1 cellular context compared by ENCODE assay signal in the genomic region with DNA sequence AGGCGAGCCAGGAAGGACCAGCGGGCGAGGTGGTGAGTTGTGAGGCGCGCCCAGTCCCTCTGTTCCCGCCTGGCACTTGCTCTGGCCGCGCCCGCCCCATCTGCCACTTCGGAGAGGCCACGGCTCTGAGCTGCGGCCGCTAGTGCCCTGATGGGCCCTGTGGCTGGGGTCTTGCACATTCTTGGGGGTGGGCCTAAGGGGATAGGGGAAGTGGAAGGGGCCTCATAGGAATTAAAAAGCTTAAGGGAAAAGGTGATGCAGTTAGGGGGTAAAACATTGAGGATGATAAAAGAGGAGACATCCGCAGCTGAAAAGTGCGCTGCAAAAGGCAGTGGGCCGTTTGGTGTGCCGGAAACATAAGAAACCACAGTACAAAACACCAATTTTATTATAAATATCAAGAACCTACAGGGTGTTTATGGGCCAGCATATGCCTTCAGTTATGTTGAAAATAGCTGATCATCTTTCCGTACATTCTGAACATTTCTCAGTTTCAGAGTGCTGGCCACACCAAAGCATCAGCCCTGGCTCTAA.
TF ChIP-seq lines count a peak whose summit lies in the region.

No MANE protein-coding gene starts in this region.

TF ChIP-seq in GM12878, 131 proteins besides CTCF, POLR2A, EP300 and RAD21:
- TF ChIP-seq, protein P1, sequence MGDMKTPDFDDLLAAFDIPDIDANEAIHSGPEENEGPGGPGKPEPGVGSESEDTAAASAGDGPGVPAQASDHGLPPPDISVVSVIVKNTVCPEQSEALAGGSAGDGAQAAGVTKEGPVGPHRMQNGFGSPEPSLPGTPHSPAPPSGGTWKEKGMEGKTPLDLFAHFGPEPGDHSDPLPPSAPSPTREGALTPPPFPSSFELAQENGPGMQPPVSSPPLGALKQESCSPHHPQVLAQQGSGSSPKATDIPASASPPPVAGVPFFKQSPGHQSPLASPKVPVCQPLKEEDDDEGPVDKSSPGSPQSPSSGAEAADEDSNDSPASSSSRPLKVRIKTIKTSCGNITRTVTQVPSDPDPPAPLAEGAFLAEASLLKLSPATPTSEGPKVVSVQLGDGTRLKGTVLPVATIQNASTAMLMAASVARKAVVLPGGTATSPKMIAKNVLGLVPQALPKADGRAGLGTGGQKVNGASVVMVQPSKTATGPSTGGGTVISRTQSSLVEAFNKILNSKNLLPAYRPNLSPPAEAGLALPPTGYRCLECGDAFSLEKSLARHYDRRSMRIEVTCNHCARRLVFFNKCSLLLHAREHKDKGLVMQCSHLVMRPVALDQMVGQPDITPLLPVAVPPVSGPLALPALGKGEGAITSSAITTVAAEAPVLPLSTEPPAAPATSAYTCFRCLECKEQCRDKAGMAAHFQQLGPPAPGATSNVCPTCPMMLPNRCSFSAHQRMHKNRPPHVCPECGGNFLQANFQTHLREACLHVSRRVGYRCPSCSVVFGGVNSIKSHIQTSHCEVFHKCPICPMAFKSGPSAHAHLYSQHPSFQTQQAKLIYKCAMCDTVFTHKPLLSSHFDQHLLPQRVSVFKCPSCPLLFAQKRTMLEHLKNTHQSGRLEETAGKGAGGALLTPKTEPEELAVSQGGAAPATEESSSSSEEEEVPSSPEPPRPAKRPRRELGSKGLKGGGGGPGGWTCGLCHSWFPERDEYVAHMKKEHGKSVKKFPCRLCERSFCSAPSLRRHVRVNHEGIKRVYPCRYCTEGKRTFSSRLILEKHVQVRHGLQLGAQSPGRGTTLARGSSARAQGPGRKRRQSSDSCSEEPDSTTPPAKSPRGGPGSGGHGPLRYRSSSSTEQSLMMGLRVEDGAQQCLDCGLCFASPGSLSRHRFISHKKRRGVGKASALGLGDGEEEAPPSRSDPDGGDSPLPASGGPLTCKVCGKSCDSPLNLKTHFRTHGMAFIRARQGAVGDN (IDR thresholded peaks at IDR 0.05): 0 out of 2 replicates have a peak, but pooled peaks have one; percentile 9
- TF ChIP-seq, protein P2, sequence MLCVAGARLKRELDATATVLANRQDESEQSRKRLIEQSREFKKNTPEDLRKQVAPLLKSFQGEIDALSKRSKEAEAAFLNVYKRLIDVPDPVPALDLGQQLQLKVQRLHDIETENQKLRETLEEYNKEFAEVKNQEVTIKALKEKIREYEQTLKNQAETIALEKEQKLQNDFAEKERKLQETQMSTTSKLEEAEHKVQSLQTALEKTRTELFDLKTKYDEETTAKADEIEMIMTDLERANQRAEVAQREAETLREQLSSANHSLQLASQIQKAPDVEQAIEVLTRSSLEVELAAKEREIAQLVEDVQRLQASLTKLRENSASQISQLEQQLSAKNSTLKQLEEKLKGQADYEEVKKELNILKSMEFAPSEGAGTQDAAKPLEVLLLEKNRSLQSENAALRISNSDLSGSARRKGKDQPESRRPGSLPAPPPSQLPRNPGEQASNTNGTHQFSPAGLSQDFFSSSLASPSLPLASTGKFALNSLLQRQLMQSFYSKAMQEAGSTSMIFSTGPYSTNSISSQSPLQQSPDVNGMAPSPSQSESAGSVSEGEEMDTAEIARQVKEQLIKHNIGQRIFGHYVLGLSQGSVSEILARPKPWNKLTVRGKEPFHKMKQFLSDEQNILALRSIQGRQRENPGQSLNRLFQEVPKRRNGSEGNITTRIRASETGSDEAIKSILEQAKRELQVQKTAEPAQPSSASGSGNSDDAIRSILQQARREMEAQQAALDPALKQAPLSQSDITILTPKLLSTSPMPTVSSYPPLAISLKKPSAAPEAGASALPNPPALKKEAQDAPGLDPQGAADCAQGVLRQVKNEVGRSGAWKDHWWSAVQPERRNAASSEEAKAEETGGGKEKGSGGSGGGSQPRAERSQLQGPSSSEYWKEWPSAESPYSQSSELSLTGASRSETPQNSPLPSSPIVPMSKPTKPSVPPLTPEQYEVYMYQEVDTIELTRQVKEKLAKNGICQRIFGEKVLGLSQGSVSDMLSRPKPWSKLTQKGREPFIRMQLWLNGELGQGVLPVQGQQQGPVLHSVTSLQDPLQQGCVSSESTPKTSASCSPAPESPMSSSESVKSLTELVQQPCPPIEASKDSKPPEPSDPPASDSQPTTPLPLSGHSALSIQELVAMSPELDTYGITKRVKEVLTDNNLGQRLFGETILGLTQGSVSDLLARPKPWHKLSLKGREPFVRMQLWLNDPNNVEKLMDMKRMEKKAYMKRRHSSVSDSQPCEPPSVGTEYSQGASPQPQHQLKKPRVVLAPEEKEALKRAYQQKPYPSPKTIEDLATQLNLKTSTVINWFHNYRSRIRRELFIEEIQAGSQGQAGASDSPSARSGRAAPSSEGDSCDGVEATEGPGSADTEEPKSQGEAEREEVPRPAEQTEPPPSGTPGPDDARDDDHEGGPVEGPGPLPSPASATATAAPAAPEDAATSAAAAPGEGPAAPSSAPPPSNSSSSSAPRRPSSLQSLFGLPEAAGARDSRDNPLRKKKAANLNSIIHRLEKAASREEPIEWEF (IDR thresholded peaks at IDR 0.05; ENCODE audit: insufficient replicate concordance, low read depth, low read length): no peak
- no peak for TF ChIP-seq ZSCAN29 (IDR thresholded peaks at IDR 0.05)
- TF ChIP-seq, protein P3, sequence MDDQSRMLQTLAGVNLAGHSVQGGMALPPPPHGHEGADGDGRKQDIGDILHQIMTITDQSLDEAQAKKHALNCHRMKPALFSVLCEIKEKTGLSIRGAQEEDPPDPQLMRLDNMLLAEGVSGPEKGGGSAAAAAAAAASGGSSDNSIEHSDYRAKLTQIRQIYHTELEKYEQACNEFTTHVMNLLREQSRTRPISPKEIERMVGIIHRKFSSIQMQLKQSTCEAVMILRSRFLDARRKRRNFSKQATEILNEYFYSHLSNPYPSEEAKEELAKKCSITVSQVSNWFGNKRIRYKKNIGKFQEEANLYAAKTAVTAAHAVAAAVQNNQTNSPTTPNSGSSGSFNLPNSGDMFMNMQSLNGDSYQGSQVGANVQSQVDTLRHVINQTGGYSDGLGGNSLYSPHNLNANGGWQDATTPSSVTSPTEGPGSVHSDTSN (IDR thresholded peaks at IDR 0.05; ENCODE audit: insufficient replicate concordance, low read depth, low read length): peak; percentile 2
- no peak for TF ChIP-seq GATAD2B (conservative IDR thresholded peaks at IDR 0.05; ENCODE audit: low read depth)
- TF ChIP-seq ESRRA (IDR thresholded peaks at IDR 0.05; ENCODE audit: low read length): 0 out of 2 replicates have a peak, but pooled peaks have one; percentile 49
- no peak for TF ChIP-seq ZNF274 (IDR thresholded peaks at IDR 0.05; ENCODE audit: insufficient read depth, insufficient read length)
- no peak for TF ChIP-seq SREBF2 (IDR thresholded peaks at IDR 0.05; ENCODE audit: low read length)
- TF ChIP-seq JUNB (IDR thresholded peaks at IDR 0.05): no peak
- peak; percentile 95 for TF ChIP-seq POLR2AphosphoS2 (IDR thresholded peaks at IDR 0.05; ENCODE audit: low read depth, low read length)
- peak; percentile 86; the same call in 1 of the 2 replicates for TF ChIP-seq SMAD5 (IDR thresholded peaks at IDR 0.05; ENCODE audit: low read depth)
- no peak for TF ChIP-seq GABPA (IDR thresholded peaks at IDR 0.05; ENCODE audit: low read depth)
- TF ChIP-seq, protein P4, sequence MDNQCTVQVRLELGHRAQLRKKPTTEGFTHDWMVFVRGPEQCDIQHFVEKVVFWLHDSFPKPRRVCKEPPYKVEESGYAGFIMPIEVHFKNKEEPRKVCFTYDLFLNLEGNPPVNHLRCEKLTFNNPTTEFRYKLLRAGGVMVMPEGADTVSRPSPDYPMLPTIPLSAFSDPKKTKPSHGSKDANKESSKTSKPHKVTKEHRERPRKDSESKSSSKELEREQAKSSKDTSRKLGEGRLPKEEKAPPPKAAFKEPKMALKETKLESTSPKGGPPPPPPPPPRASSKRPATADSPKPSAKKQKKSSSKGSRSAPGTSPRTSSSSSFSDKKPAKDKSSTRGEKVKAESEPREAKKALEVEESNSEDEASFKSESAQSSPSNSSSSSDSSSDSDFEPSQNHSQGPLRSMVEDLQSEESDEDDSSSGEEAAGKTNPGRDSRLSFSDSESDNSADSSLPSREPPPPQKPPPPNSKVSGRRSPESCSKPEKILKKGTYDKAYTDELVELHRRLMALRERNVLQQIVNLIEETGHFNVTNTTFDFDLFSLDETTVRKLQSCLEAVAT (IDR thresholded peaks at IDR 0.05): no peak
- no peak for TF ChIP-seq PAX5 (IDR thresholded peaks at IDR 0.05; ENCODE audit: borderline replicate concordance, low read depth, low read length)
- TF ChIP-seq HDAC6 (IDR thresholded peaks at IDR 0.05; ENCODE audit: unreplicated experiment): no peak
- TF ChIP-seq, protein P5, sequence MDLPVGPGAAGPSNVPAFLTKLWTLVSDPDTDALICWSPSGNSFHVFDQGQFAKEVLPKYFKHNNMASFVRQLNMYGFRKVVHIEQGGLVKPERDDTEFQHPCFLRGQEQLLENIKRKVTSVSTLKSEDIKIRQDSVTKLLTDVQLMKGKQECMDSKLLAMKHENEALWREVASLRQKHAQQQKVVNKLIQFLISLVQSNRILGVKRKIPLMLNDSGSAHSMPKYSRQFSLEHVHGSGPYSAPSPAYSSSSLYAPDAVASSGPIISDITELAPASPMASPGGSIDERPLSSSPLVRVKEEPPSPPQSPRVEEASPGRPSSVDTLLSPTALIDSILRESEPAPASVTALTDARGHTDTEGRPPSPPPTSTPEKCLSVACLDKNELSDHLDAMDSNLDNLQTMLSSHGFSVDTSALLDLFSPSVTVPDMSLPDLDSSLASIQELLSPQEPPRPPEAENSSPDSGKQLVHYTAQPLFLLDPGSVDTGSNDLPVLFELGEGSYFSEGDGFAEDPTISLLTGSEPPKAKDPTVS (IDR thresholded peaks at IDR 0.05; ENCODE audit: low read depth, low read length): 0 out of 2 replicates have a peak, but pooled peaks have one; percentile 22
- no peak for TF ChIP-seq CBX5 (IDR thresholded peaks at IDR 0.05; ENCODE audit: low read depth)
- TF ChIP-seq BMI1 (IDR thresholded peaks at IDR 0.05; ENCODE audit: borderline replicate concordance): peak; percentile 45; the same call in 1 of the 2 replicates
- no peak for TF ChIP-seq RELA (IDR thresholded peaks at IDR 0.05; ENCODE audit: borderline replicate concordance, partially characterized antibody)
- peak; percentile 86 for TF ChIP-seq TCF12 (IDR thresholded peaks at IDR 0.05; ENCODE audit: low read depth, low read length)
- TF ChIP-seq NRF1 (conservative IDR thresholded peaks at IDR 0.05; ENCODE audit: low read depth, low read length): no peak
- no peak for TF ChIP-seq BCL11A (IDR thresholded peaks at IDR 0.05; ENCODE audit: low read depth, low read length)
- no peak for TF ChIP-seq MYB (IDR thresholded peaks at IDR 0.05; ENCODE audit: borderline replicate concordance, low read depth, low read length)
- peak; percentile 64; the same call in 1 of the 2 replicates for TF ChIP-seq POLR2AphosphoS5 (IDR thresholded peaks at IDR 0.05; ENCODE audit: low read length)
- no peak for TF ChIP-seq ASH2L (IDR thresholded peaks at IDR 0.05; ENCODE audit: borderline replicate concordance, low read depth)
